10 cellular contexts compared by ENCODE assay signal in the genomic region with DNA sequence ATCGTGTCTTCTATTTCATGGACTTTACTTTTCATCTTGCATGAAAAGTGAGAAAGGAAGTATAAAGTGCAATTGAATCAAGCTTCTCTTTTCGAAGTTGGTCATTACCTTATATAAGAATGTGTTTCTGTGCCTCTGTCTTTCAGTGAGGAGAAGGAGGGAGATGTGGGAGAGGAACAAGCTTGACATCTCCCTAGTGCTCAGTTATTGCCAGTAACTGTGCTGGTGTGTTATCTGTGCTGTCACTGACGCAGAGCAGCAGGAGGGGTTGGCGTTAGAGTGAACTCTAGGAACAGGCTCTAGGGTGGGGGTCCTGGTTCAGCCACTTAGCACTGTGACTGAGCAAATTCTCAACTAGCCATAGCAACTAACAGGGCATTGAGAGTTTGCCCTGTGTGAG. TPM values are rescaled to one million over a fixed set of nuclear protein-coding genes. Genes with fewer than 3 reads are reported as not detected.
DNase-seq lines count a peak whose midpoint lies in the region; ATAC-seq and TF ChIP-seq lines count a peak whose summit lies in the region.
"Had no signal": no experiment of that assay in that cellular context is flagged by ENCODE, and none has a peak within 500 bp of the region (broad histone marks: within the 10 kb centered on the region; RNA-seq: fewer than 3 reads in every experiment).

No MANE protein-coding gene starts in this region.

- no peaks in the 10 kb centered on the region for H3K9me2 ChIP-seq in PC-9 (ENCODE audit: insufficient read depth)

- H3K4me3 ChIP-seq in PC-9, result no peak overlapping the region

- POLR2A ChIA-PET in PC-9 (lab: Charles Lee; ENCODE audit: unreplicated experiment), result no interaction called here

- no peaks in the 10 kb centered on the region for H3K36me3 ChIP-seq in PC-9 (ENCODE audit: low read depth)

- H3K79me2 ChIP-seq in PC-9 (ENCODE audit: low read depth), result no peaks in the 10 kb centered on the region

- CTCF ChIA-PET in PC-9 (lab: Charles Lee), result no interaction called here

- no peaks in the 10 kb centered on the region for H3K9me3 ChIP-seq in PC-9 (ENCODE audit: insufficient read depth, low read depth)

- no peak overlapping the region for H2AFZ ChIP-seq in PC-9

- BruUV-seq in PC-9 (replicated peaks; lab: Mats Ljungman, UMichigan), result no TSS peak

- ATAC-seq in GM18505 (IDR thresholded peaks at IDR 0.05; ENCODE audit: unreplicated experiment) (peak; percentile 4), GM21737 (IDR thresholded peaks at IDR 0.05; ENCODE audit: unreplicated experiment) (peak; percentile 20)

- peaks cover 26 to 61% (median 48%) of the 10 kb centered on the region in 3 donors for H3K4me1 Mint-ChIP-seq in IgD-negative memory B cell

- H3K27ac ChIP-seq in PC-9, result no peak overlapping the region
- H3K27ac ChIP-seq: C4-2B had no signal

- no peaks in the 10 kb centered on the region for H3K4me1 ChIP-seq in PC-9 (replicated peaks; ENCODE audit: insufficient read depth)

- H3K9me3 Mint-ChIP-seq in IgD-negative memory B cell, result peaks cover 0 to 3% (median 0%) of the 10 kb centered on the region in 3 donors

- no peaks in the 10 kb centered on the region for H4K20me1 ChIP-seq in PC-9 (ENCODE audit: insufficient read depth)

- peak overlapping the region; percentile 10 to 79 (median 28) for H3K4me3 Mint-ChIP-seq in IgD-negative memory B cell

- no peaks in the 10 kb centered on the region for H3K27me3 ChIP-seq in PC-9 (ENCODE audit: insufficient read depth, low read depth)

- no peak overlapping the region for H3K4me2 ChIP-seq in PC-9

- H3F3A ChIP-seq in PC-9 (ENCODE audit: insufficient read depth, low read depth), result no peaks in the 10 kb centered on the region

- no peaks in the 10 kb centered on the region for H3K27me3 Mint-ChIP-seq in IgD-negative memory B cell

- peak overlapping the region; percentile 24 to 93 (median 26) for H3K27ac Mint-ChIP-seq in IgD-negative memory B cell

- TF ChIP-seq CTCF in PC-9 (conservative IDR thresholded peaks at IDR 0.05), result no peak

- peaks cover 3% of the 10 kb centered on the region for H3K36me3 Mint-ChIP-seq in IgD-negative memory B cell

- no peak for TF ChIP-seq POLR2A in GM18505 (IDR thresholded peaks at IDR 0.05; ENCODE audit: borderline replicate concordance, extremely low read depth, insufficient read depth, insufficient read length)

- intact Hi-C loops in PC-9 (cut with micrococcal nuclease; ENCODE audit: unreplicated experiment), result no loop called here

- peak; percentile 42 for DNase-seq in medulla oblongata (ENCODE audit: extremely low spot score)
- DNase-seq in NCI-H146 treated with DMSO at 0.1 percent for 48 hours (lab: John Stamatoyannopoulos, UW; ENCODE audit: unreplicated experiment), result no peak
- DNase-seq in PC-9, result no peak
- DNase-seq in NCI-H1694 treated with DMSO at 0.1 percent for 48 hours (lab: John Stamatoyannopoulos, UW), result no peak
- DNase-seq in NCI-H446 treated with DMSO at 0.1 percent for 48 hours (lab: John Stamatoyannopoulos, UW), result no peak
- DNase-seq: activated naive CD4-positive, alpha-beta T cell had no signal

RNA-seq across cellular contexts. Expression of a gene that starts 34.0 kb away (rescaled TPM):
- 59.4 TPM for polyA plus RNA-seq in IgD-negative memory B cell
- 17.0 and 17.6 TPM in 2 replicates for total RNA-seq in PC-9 (2021)
